ENCODE assay signal across 5 cellular contexts in the genomic region with DNA sequence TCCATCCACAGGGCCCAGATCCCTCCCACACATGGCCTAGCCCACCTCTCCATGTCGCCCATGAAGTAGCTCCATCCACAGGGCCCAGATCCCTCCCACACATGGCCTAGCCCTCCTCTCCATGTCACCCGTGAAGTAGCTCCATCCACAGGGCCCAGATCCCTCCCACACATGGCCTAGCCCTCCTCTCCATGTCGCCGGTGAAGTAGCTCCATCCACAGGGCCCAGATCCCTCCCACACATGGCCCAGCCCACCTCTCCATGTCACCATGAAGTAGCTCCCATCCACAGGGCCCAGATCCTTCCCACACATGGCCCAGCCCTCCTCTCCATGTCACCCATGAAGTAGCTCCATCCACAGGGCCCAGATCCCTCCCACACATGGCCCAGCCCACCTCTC.
A peak's percentile ranks its signal among the peaks of the same experiment; 100 is the strongest.
DNase-seq lines count a peak whose midpoint lies in the region; ATAC-seq lines count a peak whose summit lies in the region.
"Not testable (repeated sequence)": the region's sequence is repeated elsewhere in the genome, so short reads cannot be mapped to it uniquely, and the experiment has no call there.

No MANE protein-coding gene starts in this region.

- intact Hi-C loops in activated CD4-positive, alpha-beta T cell treated with anti-CD3 and anti-CD28 coated beads, Interleukin-2, amount 10 ng/mL, durations not matched to agents 24 days and 14 days (cut with micrococcal nuclease); activated T-helper 2 cell treated with anti-CD3 and anti-CD28 coated beads, Interferon-gamma antibody, Interleukin-2, Interleukin-4, amounts not matched to agents 10 μg/mL and 5 μg/mL and 100 μg/mL, durations not matched to agents 14 hours and 24 hours and 36 hours (cut with micrococcal nuclease): not testable (repeated sequence)

- H3K36me3 Mint-ChIP-seq in activated CD4-positive, alpha-beta T cell treated with anti-CD3 and anti-CD28 coated beads, Interleukin-2, amount 10 ng/mL, durations not matched to agents 24 days and 14 days (ENCODE audit: low read depth) = peaks cover 48% of the 10 kb centered on the region
- H3K36me3 Mint-ChIP-seq in activated T-cell treated with anti-CD3 and anti-CD28 coated beads, Interleukin-2, amount 50 U/mL, for 24 hours (ENCODE audit: low read depth) = peaks cover 72% of the 10 kb centered on the region
- H3K36me3 Mint-ChIP-seq in activated T-helper 2 cell treated with anti-CD3 and anti-CD28 coated beads, Interferon-gamma antibody, Interleukin-2, Interleukin-4, amounts not matched to agents 10 μg/mL and 5 μg/mL and 100 μg/mL, durations not matched to agents 14 hours and 24 hours and 36 hours (ENCODE audit: low read depth) = peaks cover 51% of the 10 kb centered on the region
- not testable (repeated sequence) for H3K36me3 Mint-ChIP-seq in memory B cell

- H3K4me1 Mint-ChIP-seq in activated CD4-positive, alpha-beta T cell treated with anti-CD3 and anti-CD28 coated beads, Interleukin-2, amount 10 ng/mL, durations not matched to agents 24 days and 14 days; activated T-helper 2 cell treated with anti-CD3 and anti-CD28 coated beads, Interferon-gamma antibody, Interleukin-2, Interleukin-4, amounts not matched to agents 10 μg/mL and 5 μg/mL and 100 μg/mL, durations not matched to agents 14 hours and 24 hours and 36 hours (ENCODE audit: low read depth); memory B cell: not testable (repeated sequence)
- peaks cover 22% of the 10 kb centered on the region for H3K4me1 Mint-ChIP-seq in activated T-cell treated with anti-CD3 and anti-CD28 coated beads, Interleukin-2, amount 50 U/mL, for 24 hours (ENCODE audit: low read depth)

- not testable (repeated sequence) for H3K27me3 Mint-ChIP-seq in activated CD4-positive, alpha-beta T cell treated with anti-CD3 and anti-CD28 coated beads, Interleukin-2, amount 10 ng/mL, durations not matched to agents 24 days and 14 days; activated T-cell treated with anti-CD3 and anti-CD28 coated beads, Interleukin-2, amount 50 U/mL, for 24 hours; activated T-helper 2 cell treated with anti-CD3 and anti-CD28 coated beads, Interferon-gamma antibody, Interleukin-2, Interleukin-4, amounts not matched to agents 10 μg/mL and 5 μg/mL and 100 μg/mL, durations not matched to agents 14 hours and 24 hours and 36 hours (ENCODE audit: low read depth); memory B cell

- H3K9me3 Mint-ChIP-seq in activated CD4-positive, alpha-beta T cell treated with anti-CD3 and anti-CD28 coated beads, Interleukin-2, amount 10 ng/mL, durations not matched to agents 24 days and 14 days; activated T-cell treated with anti-CD3 and anti-CD28 coated beads, Interleukin-2, amount 50 U/mL, for 24 hours; activated T-helper 2 cell treated with anti-CD3 and anti-CD28 coated beads, Interferon-gamma antibody, Interleukin-2, Interleukin-4, amounts not matched to agents 10 μg/mL and 5 μg/mL and 100 μg/mL, durations not matched to agents 14 hours and 24 hours and 36 hours; memory B cell: not testable (repeated sequence)

- DNase-seq in CD1c-positive myeloid dendritic cell (ENCODE audit: extremely low spot score) = peak; percentile 18
- DNase-seq in activated CD4-positive, alpha-beta T cell treated with anti-CD3 and anti-CD28 coated beads, Interleukin-2, amount 10 ng/mL, durations not matched to agents 24 days and 14 days; activated T-cell treated with anti-CD3 and anti-CD28 coated beads, Interleukin-2, amount 50 U/mL, for 24 hours; activated T-helper 2 cell treated with anti-CD3 and anti-CD28 coated beads, Interferon-gamma antibody, Interleukin-2, Interleukin-4, amounts not matched to agents 10 μg/mL and 5 μg/mL and 100 μg/mL, durations not matched to agents 14 hours and 24 hours and 36 hours (ENCODE audit: low spot score); memory B cell (ENCODE audit: low spot score in 2 of 2): not testable (repeated sequence)

- peak overlapping the region; percentile 41 for H3K27ac Mint-ChIP-seq in activated CD4-positive, alpha-beta T cell treated with anti-CD3 and anti-CD28 coated beads, Interleukin-2, amount 10 ng/mL, durations not matched to agents 24 days and 14 days
- H3K27ac Mint-ChIP-seq in activated T-cell treated with anti-CD3 and anti-CD28 coated beads, Interleukin-2, amount 50 U/mL, for 24 hours = peak overlapping the region; percentile 59
- peak overlapping the region; percentile 40 for H3K27ac Mint-ChIP-seq in activated T-helper 2 cell treated with anti-CD3 and anti-CD28 coated beads, Interferon-gamma antibody, Interleukin-2, Interleukin-4, amounts not matched to agents 10 μg/mL and 5 μg/mL and 100 μg/mL, durations not matched to agents 14 hours and 24 hours and 36 hours
- H3K27ac Mint-ChIP-seq in memory B cell = peak overlapping the region; percentile 55

- ATAC-seq in memory B cell (ENCODE audit: low read depth) = not testable (repeated sequence)

- H3K4me3 Mint-ChIP-seq in activated CD4-positive, alpha-beta T cell treated with anti-CD3 and anti-CD28 coated beads, Interleukin-2, amount 10 ng/mL, durations not matched to agents 24 days and 14 days; activated T-cell treated with anti-CD3 and anti-CD28 coated beads, Interleukin-2, amount 50 U/mL, for 24 hours; activated T-helper 2 cell treated with anti-CD3 and anti-CD28 coated beads, Interferon-gamma antibody, Interleukin-2, Interleukin-4, amounts not matched to agents 10 μg/mL and 5 μg/mL and 100 μg/mL, durations not matched to agents 14 hours and 24 hours and 36 hours (ENCODE audit: low read depth); memory B cell: not testable (repeated sequence)
